In the genomic region with DNA sequence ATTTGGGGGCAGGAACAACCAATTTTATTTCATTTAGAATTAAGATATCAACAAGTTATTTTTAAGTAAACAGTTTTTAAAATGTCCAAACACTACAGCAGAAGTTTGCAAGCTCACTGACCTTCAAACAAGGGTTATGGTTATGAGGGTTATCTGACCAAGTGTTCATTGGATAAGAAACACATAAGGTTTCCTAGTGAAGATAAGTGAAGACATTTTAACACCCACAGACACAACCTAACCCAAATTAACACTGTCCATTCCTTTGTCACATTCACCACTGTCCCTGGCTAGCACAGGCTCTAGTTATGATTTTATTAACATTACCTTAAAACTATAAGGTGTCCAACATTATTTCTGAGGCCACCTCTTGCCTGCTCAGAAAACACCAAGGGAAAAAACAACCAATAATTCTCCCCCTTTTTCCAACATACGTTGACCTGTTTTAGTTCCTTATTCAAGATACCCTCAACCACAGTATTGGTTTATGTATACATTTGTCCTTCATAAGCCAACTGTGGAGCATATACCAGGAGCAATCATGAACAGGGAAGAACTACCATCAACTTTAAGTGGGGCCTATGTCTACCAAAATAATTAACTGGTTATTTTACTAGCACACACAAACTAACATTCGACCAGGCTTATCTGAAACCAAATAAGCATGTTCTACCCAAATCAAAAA, we compare ENCODE assay signal across 1 cellular context.
TF ChIP-seq lines count a peak whose summit lies in the region.

No MANE protein-coding gene starts in this region.

TF ChIP-seq in K562, 482 proteins besides CTCF, POLR2A, EP300 and RAD21:
- no peak for TF ChIP-seq CBX1 (IDR thresholded peaks at IDR 0.05; ENCODE audit: low read depth)
- TF ChIP-seq ESRRA (IDR thresholded peaks at IDR 0.05; ENCODE audit: borderline replicate concordance, low read depth) = peak; percentile 91
- TF ChIP-seq HINFP (tag; conservative IDR thresholded peaks at IDR 0.05; ENCODE audit: low read depth) = no peak
- TF ChIP-seq DNMT1 (IDR thresholded peaks at IDR 0.05) = no peak
- peak; percentile 34; the same call in 1 of the 2 replicates for TF ChIP-seq EP400 (IDR thresholded peaks at IDR 0.05)
- TF ChIP-seq CCNT2 (IDR thresholded peaks at IDR 0.05; ENCODE audit: borderline replicate concordance, extremely low read depth, insufficient read length, low read depth, low read length) = peak; percentile 74
- TF ChIP-seq ZNF766 (CRISPR knock-in tag; conservative IDR thresholded peaks at IDR 0.05) = peak; percentile 81
- TF ChIP-seq RCOR1 (IDR thresholded peaks at IDR 0.05; ENCODE audit: borderline replicate concordance in 1 of 2, low read depth in 2 of 2, low read length in 2 of 2) = peak in 1 of 2 experiments; percentile 75; a peak in 2 of 4 replicates
- peak; percentile 37 for TF ChIP-seq MTA2 (IDR thresholded peaks at IDR 0.05; ENCODE audit: low read depth)
- no peak for TF ChIP-seq THAP7 (CRISPR knock-in tag; IDR thresholded peaks at IDR 0.05)
- TF ChIP-seq CBFA2T3 (IDR thresholded peaks at IDR 0.05) = peak; percentile 77
- peak; percentile 48 for TF ChIP-seq TAL1 (IDR thresholded peaks at IDR 0.05)
- TF ChIP-seq LEF1 (IDR thresholded peaks at IDR 0.05) = peak; percentile 32; the same call in 1 of the 2 replicates
- 0 out of 2 replicates have a peak, but pooled peaks have one; percentile 4 for TF ChIP-seq GATAD2B (IDR thresholded peaks at IDR 0.05; ENCODE audit: borderline replicate concordance)
- TF ChIP-seq TRIM24 (IDR thresholded peaks at IDR 0.05) = no peak
- peak; percentile 52 for TF ChIP-seq SMARCA4 (IDR thresholded peaks at IDR 0.05)
- TF ChIP-seq TAF15 (IDR thresholded peaks at IDR 0.05; ENCODE audit: low read depth, low read length) = no peak
- TF ChIP-seq, protein P1, sequence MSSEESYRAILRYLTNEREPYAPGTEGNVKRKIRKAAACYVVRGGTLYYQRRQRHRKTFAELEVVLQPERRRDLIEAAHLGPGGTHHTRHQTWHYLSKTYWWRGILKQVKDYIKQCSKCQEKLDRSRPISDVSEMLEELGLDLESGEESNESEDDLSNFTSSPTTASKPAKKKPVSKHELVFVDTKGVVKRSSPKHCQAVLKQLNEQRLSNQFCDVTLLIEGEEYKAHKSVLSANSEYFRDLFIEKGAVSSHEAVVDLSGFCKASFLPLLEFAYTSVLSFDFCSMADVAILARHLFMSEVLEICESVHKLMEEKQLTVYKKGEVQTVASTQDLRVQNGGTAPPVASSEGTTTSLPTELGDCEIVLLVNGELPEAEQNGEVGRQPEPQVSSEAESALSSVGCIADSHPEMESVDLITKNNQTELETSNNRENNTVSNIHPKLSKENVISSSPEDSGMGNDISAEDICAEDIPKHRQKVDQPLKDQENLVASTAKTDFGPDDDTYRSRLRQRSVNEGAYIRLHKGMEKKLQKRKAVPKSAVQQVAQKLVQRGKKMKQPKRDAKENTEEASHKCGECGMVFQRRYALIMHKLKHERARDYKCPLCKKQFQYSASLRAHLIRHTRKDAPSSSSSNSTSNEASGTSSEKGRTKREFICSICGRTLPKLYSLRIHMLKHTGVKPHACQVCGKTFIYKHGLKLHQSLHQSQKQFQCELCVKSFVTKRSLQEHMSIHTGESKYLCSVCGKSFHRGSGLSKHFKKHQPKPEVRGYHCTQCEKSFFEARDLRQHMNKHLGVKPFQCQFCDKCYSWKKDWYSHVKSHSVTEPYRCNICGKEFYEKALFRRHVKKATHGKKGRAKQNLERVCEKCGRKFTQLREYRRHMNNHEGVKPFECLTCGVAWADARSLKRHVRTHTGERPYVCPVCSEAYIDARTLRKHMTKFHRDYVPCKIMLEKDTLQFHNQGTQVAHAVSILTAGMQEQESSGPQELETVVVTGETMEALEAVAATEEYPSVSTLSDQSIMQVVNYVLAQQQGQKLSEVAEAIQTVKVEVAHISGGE (CRISPR knock-in tag; IDR thresholded peaks at IDR 0.05) = 0 out of 6 replicates have a peak, but pooled peaks of 1 of the 3 experiments have one; percentile 11
- no peak for TF ChIP-seq ZNF3 (CRISPR knock-in tag; IDR thresholded peaks at IDR 0.05)
- TF ChIP-seq IFI16 (CRISPR knock-in tag; IDR thresholded peaks at IDR 0.05) = no peak
- no peak for TF ChIP-seq SMARCA5 (IDR thresholded peaks at IDR 0.05)
- TF ChIP-seq HMGN3 (IDR thresholded peaks at IDR 0.05; ENCODE audit: borderline replicate concordance, extremely low read depth, insufficient read length, low read depth, low read length) = peak; percentile 70
- TF ChIP-seq RBBP5 (IDR thresholded peaks at IDR 0.05; ENCODE audit: borderline replicate concordance, insufficient read depth, low read length, poor library complexity, severe bottlenecking) = peak; percentile 20
- TF ChIP-seq POLR2H (tag; IDR thresholded peaks at IDR 0.05; ENCODE audit: low read depth) = 0 out of 2 replicates have a peak, but pooled peaks have one; percentile 22
- peak; percentile 70 for TF ChIP-seq TEAD4 (IDR thresholded peaks at IDR 0.05; ENCODE audit: low read length)
- TF ChIP-seq TEAD4 (CRISPR knock-in tag; IDR thresholded peaks at IDR 0.05; ENCODE audit: borderline replicate concordance) = no peak
- peak; percentile 58 for TF ChIP-seq SOX6 (IDR thresholded peaks at IDR 0.05)
- TF ChIP-seq PHB2 (IDR thresholded peaks at IDR 0.05; ENCODE audit: low read depth) = no peak
- TF ChIP-seq BRD4 (IDR thresholded peaks at IDR 0.05) = no peak
- TF ChIP-seq TCF3 (CRISPR knock-in tag; IDR thresholded peaks at IDR 0.05) = peak; percentile 68
- no peak for TF ChIP-seq NR2C2 (CRISPR knock-in tag; IDR thresholded peaks at IDR 0.05)
- TF ChIP-seq NR2C2 (tag; IDR thresholded peaks at IDR 0.05) = peak; percentile 60
- no peak for TF ChIP-seq ZNF668 (CRISPR knock-in tag; IDR thresholded peaks at IDR 0.05)
- TF ChIP-seq DPF2 (IDR thresholded peaks at IDR 0.05) = peak; percentile 79
- peak; percentile 49; the same call in 1 of the 2 replicates for TF ChIP-seq SMARCE1 (IDR thresholded peaks at IDR 0.05)
- TF ChIP-seq AFF1 (IDR thresholded peaks at IDR 0.05; ENCODE audit: low read depth in 1 of 2, partially characterized antibody in 2 of 2) = no peak
- TF ChIP-seq, protein P2, sequence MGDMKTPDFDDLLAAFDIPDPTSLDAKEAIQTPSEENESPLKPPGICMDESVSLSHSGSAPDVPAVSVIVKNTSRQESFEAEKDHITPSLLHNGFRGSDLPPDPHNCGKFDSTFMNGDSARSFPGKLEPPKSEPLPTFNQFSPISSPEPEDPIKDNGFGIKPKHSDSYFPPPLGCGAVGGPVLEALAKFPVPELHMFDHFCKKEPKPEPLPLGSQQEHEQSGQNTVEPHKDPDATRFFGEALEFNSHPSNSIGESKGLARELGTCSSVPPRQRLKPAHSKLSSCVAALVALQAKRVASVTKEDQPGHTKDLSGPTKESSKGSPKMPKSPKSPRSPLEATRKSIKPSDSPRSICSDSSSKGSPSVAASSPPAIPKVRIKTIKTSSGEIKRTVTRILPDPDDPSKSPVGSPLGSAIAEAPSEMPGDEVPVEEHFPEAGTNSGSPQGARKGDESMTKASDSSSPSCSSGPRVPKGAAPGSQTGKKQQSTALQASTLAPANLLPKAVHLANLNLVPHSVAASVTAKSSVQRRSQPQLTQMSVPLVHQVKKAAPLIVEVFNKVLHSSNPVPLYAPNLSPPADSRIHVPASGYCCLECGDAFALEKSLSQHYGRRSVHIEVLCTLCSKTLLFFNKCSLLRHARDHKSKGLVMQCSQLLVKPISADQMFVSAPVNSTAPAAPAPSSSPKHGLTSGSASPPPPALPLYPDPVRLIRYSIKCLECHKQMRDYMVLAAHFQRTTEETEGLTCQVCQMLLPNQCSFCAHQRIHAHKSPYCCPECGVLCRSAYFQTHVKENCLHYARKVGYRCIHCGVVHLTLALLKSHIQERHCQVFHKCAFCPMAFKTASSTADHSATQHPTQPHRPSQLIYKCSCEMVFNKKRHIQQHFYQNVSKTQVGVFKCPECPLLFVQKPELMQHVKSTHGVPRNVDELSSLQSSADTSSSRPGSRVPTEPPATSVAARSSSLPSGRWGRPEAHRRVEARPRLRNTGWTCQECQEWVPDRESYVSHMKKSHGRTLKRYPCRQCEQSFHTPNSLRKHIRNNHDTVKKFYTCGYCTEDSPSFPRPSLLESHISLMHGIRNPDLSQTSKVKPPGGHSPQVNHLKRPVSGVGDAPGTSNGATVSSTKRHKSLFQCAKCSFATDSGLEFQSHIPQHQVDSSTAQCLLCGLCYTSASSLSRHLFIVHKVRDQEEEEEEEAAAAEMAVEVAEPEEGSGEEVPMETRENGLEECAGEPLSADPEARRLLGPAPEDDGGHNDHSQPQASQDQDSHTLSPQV (IDR thresholded peaks at IDR 0.05) = peak; percentile 58; the same call in 1 of the 2 replicates
- TF ChIP-seq HMBOX1 (IDR thresholded peaks at IDR 0.05) = peak; percentile 88
- TF ChIP-seq ARID1B (IDR thresholded peaks at IDR 0.05) = peak; percentile 84
- no peak for TF ChIP-seq ZNF165 (CRISPR knock-in tag; IDR thresholded peaks at IDR 0.05; ENCODE audit: borderline replicate concordance)
- TF ChIP-seq TBL1XR1 (IDR thresholded peaks at IDR 0.05; ENCODE audit: low read length in 2 of 2) = 0 out of 4 replicates have a peak, but pooled peaks of 1 of the 2 experiments have one; percentile 47
- peak; percentile 72 for TF ChIP-seq NCOR1 (IDR thresholded peaks at IDR 0.05)
- TF ChIP-seq NR2C1 (IDR thresholded peaks at IDR 0.05) = 0 out of 2 replicates have a peak, but pooled peaks have one; percentile 21
- no peak; the same call in 1 of the 2 replicates for TF ChIP-seq NR2C1 (tag; IDR thresholded peaks at IDR 0.05)
- TF ChIP-seq POLR2AphosphoS5 (IDR thresholded peaks at IDR 0.05; ENCODE audit: control insufficient read depth, insufficient read depth, low read depth, low read length) = peak; percentile 53
